23 cellular contexts compared by ENCODE assay signal in the genomic region with DNA sequence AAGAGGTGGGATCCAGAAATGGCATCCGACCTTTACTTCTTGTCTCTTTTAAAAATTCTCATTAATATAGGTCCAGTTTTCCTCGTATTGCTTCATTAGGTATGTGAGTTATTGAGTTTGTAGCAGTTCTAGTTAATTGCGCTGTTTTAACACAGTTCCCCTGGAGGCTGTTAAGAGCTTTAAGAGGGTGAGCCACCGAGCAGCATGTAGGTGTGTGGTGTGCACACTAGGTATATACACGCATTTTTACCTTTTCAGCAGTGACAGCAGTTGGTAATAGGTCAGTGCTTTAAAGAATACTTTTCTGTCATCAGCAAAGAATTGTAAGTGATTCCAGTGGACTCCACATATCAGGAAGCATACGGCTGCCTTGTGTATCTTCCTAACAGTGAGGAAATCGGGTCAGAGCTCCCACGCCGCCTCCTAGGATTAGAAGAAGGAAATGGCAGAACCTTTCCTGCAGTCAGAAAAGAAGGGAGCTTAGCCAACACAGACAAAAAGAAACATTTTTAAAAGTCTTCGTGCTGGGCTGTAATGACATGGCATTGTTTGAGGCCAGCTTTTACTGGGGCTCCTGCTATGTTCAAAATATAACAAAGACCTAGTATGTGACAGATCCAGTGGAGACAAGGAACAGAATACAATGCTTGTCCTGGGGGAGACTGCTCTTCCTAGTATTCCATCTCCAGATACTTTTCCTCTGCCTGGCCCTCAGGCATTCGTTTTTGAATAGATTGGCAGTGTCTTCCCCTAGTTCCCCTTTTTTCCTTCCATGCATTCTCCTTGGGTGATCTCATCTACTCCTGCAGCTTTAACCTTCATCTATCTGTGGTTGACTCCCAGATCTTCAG.
DNase-seq lines count a peak whose midpoint lies in the region; ATAC-seq, FAIRE-seq and TF ChIP-seq lines count a peak whose summit lies in the region.
"Had no signal": no experiment of that assay in that cellular context is flagged by ENCODE, and none has a peak within 500 bp of the region (broad histone marks: within the 10 kb centered on the region; RNA-seq: fewer than 3 reads in every experiment).

No MANE protein-coding gene starts in this region.

- intact Hi-C loops in left cardiac atrium (cut with DNase I): no loop called here
- intact Hi-C loops in heart right ventricle (cut with DNase I): no loop called here
- intact Hi-C loops in K562 (cut with micrococcal nuclease): no loop called here
- intact Hi-C loops in sigmoid colon (cut with DNase I): no loop called here

- H3K36me3 ChIP-seq in heart right ventricle (peaks cover 0 to 73% (median 13%) of the 10 kb centered on the region in 9 donors), K562 (ENCODE audit: control insufficient read depth, insufficient read depth, low read length) (peaks cover 13% of the 10 kb centered on the region; the same call in 2 of the 3 replicates), sigmoid colon (peaks cover 0 to 42% (median 2%) of the 10 kb centered on the region in 4 donors)
- H3K36me3 ChIP-seq: colonic mucosa had no signal

- H3K4me1 Mint-ChIP-seq in type B pancreatic cell (ENCODE audit: unreplicated experiment): peaks cover 4% of the 10 kb centered on the region

- no TSS peak for BruUV-seq in K562 (replicated peaks; lab: Mats Ljungman, UMichigan)

- no peaks in the 10 kb centered on the region for H3K79me2 ChIP-seq in K562 (ENCODE audit: control insufficient read depth, insufficient read depth, low read length)

- no peaks in the 10 kb centered on the region for H3K27me3 Mint-ChIP-seq in type B pancreatic cell
- H3K27me3 Mint-ChIP-seq: activated CD4-positive, alpha-beta memory T cell treated with anti-CD3 and anti-CD28 coated beads for 36 hours had no signal

- no peak overlapping the region for H3K4me3 ChIP-seq in heart right ventricle
- H3K4me3 ChIP-seq in K562: no peak overlapping the region
- no peak overlapping the region for H3K4me3 ChIP-seq in sigmoid colon
- H3K4me3 ChIP-seq: BLaER1 treated with 17β-estradiol and CSF1 and Interleukin-3, amounts not matched to agents 10 nM and 100 nM; colonic mucosa; GM12878; left ventricle myocardium inferior had no signal

- TF ChIP-seq RAD21 in K562 (CRISPR knock-in tag; conservative IDR thresholded peaks at IDR 0.05 in 1 of 2, IDR thresholded peaks at IDR 0.05 in 1 of 2): no peak

- H3K4me1 ChIP-seq in heart right ventricle: peaks cover 0 to 22% (median 0%) of the 10 kb centered on the region in 9 donors
- no peaks in the 10 kb centered on the region; a peak in 1 of 5 replicates for H3K4me1 ChIP-seq in K562 (replicated peaks in 1 of 2; ENCODE audit: control insufficient read depth in 2 of 2, insufficient read depth in 2 of 2, low read length in 2 of 2)
- H3K4me1 ChIP-seq in sigmoid colon: no peaks in the 10 kb centered on the region
- H3K4me1 ChIP-seq: colonic mucosa had no signal

- WGBS in heart right ventricle, 2 donors: 64 to 71% methylated on average over 11 of the region's 11 CpGs
- WGBS in K562 (ENCODE audit: insufficient coverage, low coverage, missing lambda C conversion rate): 77% methylated on average over 11 of the region's 11 CpGs
- WGBS in sigmoid colon, 2 donors: 90 to 95% methylated on average over 11 of the region's 11 CpGs

- no peak for FAIRE-seq in K562 (lab: Jason Lieb, UNC)
- FAIRE-seq: A204.1, G401.6, GM12878 had no signal

- no peaks in the 10 kb centered on the region for H3K9me1 ChIP-seq in K562 (ENCODE audit: control insufficient read depth, insufficient read depth, low read length)

- H3K36me3 Mint-ChIP-seq in type B pancreatic cell: peaks cover 12% of the 10 kb centered on the region

- no peak overlapping the region for H3K4me3 Mint-ChIP-seq in type B pancreatic cell
- H3K4me3 Mint-ChIP-seq: activated CD4-positive, alpha-beta memory T cell treated with anti-CD3 and anti-CD28 coated beads for 36 hours; activated T-cell treated with anti-CD3 and anti-CD28 coated beads, Interleukin-2, amount 50 U/mL, for 4 hours had no signal

- peak; percentile 26 for DNase-seq in left cardiac atrium
- no peak for DNase-seq in heart right ventricle
- peak in 1 of 4 experiments; percentile 8 for DNase-seq in K562 (ENCODE audit: extremely low read depth in 1 of 4, low spot score in 3 of 4)
- DNase-seq in medulla oblongata (ENCODE audit: extremely low spot score): peak; percentile 74
- no peak for DNase-seq in type B pancreatic cell (ENCODE audit: extremely low spot score, unreplicated experiment)
- no peak for DNase-seq in NCI-H345 (lab: John Stamatoyannopoulos, UW)
- no peak for DNase-seq in sigmoid colon
- no peak for DNase-seq in retina
- DNase-seq: activated CD4-positive, alpha-beta memory T cell treated with anti-CD3 and anti-CD28 coated beads for 36 hours; activated naive CD4-positive, alpha-beta T cell treated with anti-CD3 and anti-CD28 coated beads, Interleukin-2, amount 50 U/mL, for 16 hours; activated T-cell treated with anti-CD3 and anti-CD28 coated beads, Interleukin-2, amount 50 U/mL, for 4 hours; colonic mucosa; left ventricle myocardium inferior; NCI-H1417; RPMI8226; stimulated activated CD4-positive, alpha-beta T cell treated with anti-CD3 and anti-CD28 coated beads, Interleukin-4, amount 100 ng/mL, for 24 hours; SW 1271 had no signal

- TF ChIP-seq CTCF in heart right ventricle (IDR thresholded peaks at IDR 0.05): no peak
- TF ChIP-seq CTCF in K562 (IDR thresholded peaks at IDR 0.05 in 2 of 3, conservative IDR thresholded peaks at IDR 0.05 in 1 of 3; ENCODE audit: insufficient read depth in 2 of 3, low read depth in 1 of 3, low read length in 3 of 3): no peak
- TF ChIP-seq CTCF in type B pancreatic cell (conservative IDR thresholded peaks at IDR 0.05): no peak
- no peak for TF ChIP-seq CTCF in sigmoid colon (IDR thresholded peaks at IDR 0.05)

- ATAC-seq in left cardiac atrium (no peak), heart right ventricle (no peak), K562 (no peak)
- ATAC-seq: activated T-cell treated with anti-CD3 and anti-CD28 coated beads, Interleukin-2, amount 50 U/mL, for 4 hours; GM12878 had no signal

- no peak overlapping the region for H2AFZ ChIP-seq in K562 (ENCODE audit: low read depth, low read length)

- H3K9me3 Mint-ChIP-seq in type B pancreatic cell: no peaks in the 10 kb centered on the region
- H3K9me3 Mint-ChIP-seq: activated CD4-positive, alpha-beta memory T cell treated with anti-CD3 and anti-CD28 coated beads for 36 hours; activated T-cell treated with anti-CD3 and anti-CD28 coated beads, Interleukin-2, amount 50 U/mL, for 4 hours had no signal

- CTCF ChIA-PET in K562 (lab: Yijun Ruan, JAX; ENCODE audit: low intra/inter-chr PET ratio): no interaction called here

- no peak overlapping the region for H3K9ac ChIP-seq in K562 (ENCODE audit: insufficient read depth in 1 of 2, low read depth in 2 of 2, low read length in 2 of 2)
- H3K9ac ChIP-seq: BLaER1 treated with 17β-estradiol and CSF1 and Interleukin-3, amounts not matched to agents 10 nM and 100 nM had no signal

- H3K27me3 ChIP-seq in heart right ventricle (no peaks in the 10 kb centered on the region), K562 (ENCODE audit: control insufficient read depth in 2 of 2, insufficient read depth in 2 of 2, low read length in 2 of 2) (no peaks in the 10 kb centered on the region), sigmoid colon (no peaks in the 10 kb centered on the region)
- H3K27me3 ChIP-seq: BLaER1 treated with 17β-estradiol and CSF1 and Interleukin-3, amounts not matched to agents 10 nM and 100 nM; colonic mucosa had no signal

- POLR2A ChIA-PET in K562 (lab: Yijun Ruan, JAX): interaction anchor here (0.8 kb wide), 1 partner anchor 10 kb away, joined by 4 read pairs; no protein-coding TSS in a partner anchor

- no peak overlapping the region for H3K4me2 ChIP-seq in K562 (ENCODE audit: insufficient read depth, low read length)

- H3K9me3 ChIP-seq in heart right ventricle (no peaks in the 10 kb centered on the region), K562 (replicated peaks; ENCODE audit: control insufficient read depth, insufficient read depth, low read depth, low read length) (no peaks in the 10 kb centered on the region), sigmoid colon (no peaks in the 10 kb centered on the region)
- H3K9me3 ChIP-seq: BLaER1 treated with 17β-estradiol and CSF1 and Interleukin-3, amounts not matched to agents 10 nM and 100 nM; colonic mucosa; left ventricle myocardium inferior had no signal

- no peak for TF ChIP-seq EP300 in K562 (IDR thresholded peaks at IDR 0.05; ENCODE audit: low read length)
- no peak for TF ChIP-seq EP300 in sigmoid colon (IDR thresholded peaks at IDR 0.05)

- TF ChIP-seq POLR2A in K562 (conservative IDR thresholded peaks at IDR 0.05) (no peak), sigmoid colon (IDR thresholded peaks at IDR 0.05) (no peak)

- H4K20me1 ChIP-seq in K562 (replicated peaks; ENCODE audit: control insufficient read depth, insufficient read depth, low read length): no peaks in the 10 kb centered on the region

- in situ Hi-C loops in K562 (cut with MboI): no loop called here

- peak overlapping the region; percentile 16 for H3K27ac Mint-ChIP-seq in type B pancreatic cell
- H3K27ac Mint-ChIP-seq: activated CD4-positive, alpha-beta memory T cell treated with anti-CD3 and anti-CD28 coated beads for 36 hours had no signal

- H3K27ac ChIP-seq in heart right ventricle (no peak overlapping the region), K562 (ENCODE audit: extremely low read depth, low read depth, low read length) (no peak overlapping the region), sigmoid colon (no peak overlapping the region)
- H3K27ac ChIP-seq: BLaER1 treated with 17β-estradiol and CSF1 and Interleukin-3, amounts not matched to agents 10 nM and 100 nM; colonic mucosa; HL-60; left ventricle myocardium inferior; VCaP had no signal

TF ChIP-seq in K562, 482 proteins besides CTCF, POLR2A, EP300 and RAD21 (continues in another document):
- TF ChIP-seq NELFE (IDR thresholded peaks at IDR 0.05; ENCODE audit: insufficient read depth, insufficient read length) (no peak), TSC22D4 (tag; IDR thresholded peaks at IDR 0.05) (no peak), SPI1 (IDR thresholded peaks at IDR 0.05; ENCODE audit: borderline replicate concordance, low read depth, low read length) (peak; percentile 78; the same call in 1 of the 2 replicates), BHLHE40 (IDR thresholded peaks at IDR 0.05; ENCODE audit: low read length) (no peak), DPF2 (IDR thresholded peaks at IDR 0.05) (no peak)
- TF ChIP-seq, protein P1, sequence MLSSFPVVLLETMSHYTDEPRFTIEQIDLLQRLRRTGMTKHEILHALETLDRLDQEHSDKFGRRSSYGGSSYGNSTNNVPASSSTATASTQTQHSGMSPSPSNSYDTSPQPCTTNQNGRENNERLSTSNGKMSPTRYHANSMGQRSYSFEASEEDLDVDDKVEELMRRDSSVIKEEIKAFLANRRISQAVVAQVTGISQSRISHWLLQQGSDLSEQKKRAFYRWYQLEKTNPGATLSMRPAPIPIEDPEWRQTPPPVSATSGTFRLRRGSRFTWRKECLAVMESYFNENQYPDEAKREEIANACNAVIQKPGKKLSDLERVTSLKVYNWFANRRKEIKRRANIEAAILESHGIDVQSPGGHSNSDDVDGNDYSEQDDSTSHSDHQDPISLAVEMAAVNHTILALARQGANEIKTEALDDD (IDR thresholded peaks at IDR 0.05): peak; percentile 94

Comparison
In these comparisons a context has a peak if more than half of its experiments do, and no peak if none do; other contexts are left out.
1. DNase-seq: peak in left cardiac atrium (single experiment) and medulla oblongata (single experiment); none in heart right ventricle (0 of 2), type B pancreatic cell (single experiment), NCI-H345 (single experiment), sigmoid colon (single experiment) and retina (single experiment).